ENCODE assay signal across 2 cellular contexts in genomic region chr9:89899476-89900047, GRCh38.
TF ChIP-seq lines count a peak whose summit lies in the region.

No MANE protein-coding gene starts in this region.

TF ChIP-seq in GM23338, 12 proteins besides CTCF, POLR2A, EP300 and RAD21:
- TF ChIP-seq ZNF462 (CRISPR knock-in tag; IDR thresholded peaks at IDR 0.05) (no peak), ETS1 (IDR thresholded peaks at IDR 0.05) (no peak), EZH2phosphoT487 (IDR thresholded peaks at IDR 0.05; ENCODE audit: unreplicated experiment) (no peak), REST (IDR thresholded peaks at IDR 0.05; ENCODE audit: unreplicated experiment) (no peak)

TF ChIP-seq in H1, 55 proteins besides CTCF, POLR2A, EP300 and RAD21 (continued from another document):
- TF ChIP-seq USF2 (IDR thresholded peaks at IDR 0.05; ENCODE audit: low read length) (no peak), RNF2 (IDR thresholded peaks at IDR 0.05; ENCODE audit: borderline replicate concordance, low read depth, low read length, missing control alignments, poor library complexity, severe bottlenecking) (no peak), RBBP5 (IDR thresholded peaks at IDR 0.05; ENCODE audit: borderline replicate concordance, low read depth, low read length) (no peak), MAFK (IDR thresholded peaks at IDR 0.05; ENCODE audit: low read depth, low read length) (no peak), MAX (IDR thresholded peaks at IDR 0.05) (peak; percentile 40; the same call in 1 of the 2 replicates)
